8 cellular contexts compared by ENCODE assay signal in the genomic region with DNA sequence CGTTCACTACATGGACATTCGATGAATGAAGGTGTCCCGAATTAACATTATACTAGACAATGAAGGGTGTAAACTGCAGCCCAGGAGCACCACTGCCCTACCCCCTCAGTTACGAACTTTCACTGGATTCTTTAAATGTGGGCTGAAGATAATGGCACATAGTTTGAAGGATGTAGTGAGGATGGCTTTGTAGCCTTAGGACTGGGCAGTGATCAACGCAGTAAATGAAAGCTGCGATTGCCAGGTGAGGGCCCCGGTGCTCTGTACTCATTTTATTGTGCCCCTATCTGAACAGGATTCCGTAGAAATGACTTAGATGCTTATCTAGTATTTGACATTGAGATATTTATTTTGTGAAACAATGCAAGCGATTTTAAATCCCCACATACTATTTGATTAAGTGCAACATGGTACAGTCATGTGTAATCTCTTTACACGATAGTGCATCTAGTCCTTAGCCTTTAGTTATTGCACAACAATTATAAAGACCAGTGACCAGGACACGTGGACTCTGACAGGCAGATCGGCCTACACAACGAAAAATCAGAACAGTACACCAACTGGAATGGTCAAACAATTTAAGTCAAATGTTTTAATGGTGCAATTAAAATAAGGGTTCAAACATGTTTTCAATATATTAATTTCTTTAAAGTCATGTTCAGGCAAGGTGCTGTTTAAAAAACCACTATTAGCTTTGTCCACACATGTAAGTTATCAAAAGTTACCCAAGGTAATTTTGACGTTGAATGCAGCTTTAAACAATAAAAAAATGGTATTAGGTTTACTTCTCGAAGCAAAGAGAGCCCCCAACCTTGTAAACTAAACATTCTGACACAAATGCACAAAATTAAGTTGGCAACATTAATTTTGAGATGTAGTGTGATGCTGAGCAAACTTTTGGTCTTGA. TPM values are rescaled to one million over a fixed set of nuclear protein-coding genes. Genes with fewer than 3 reads are reported as not detected.
DNase-seq lines count a peak whose midpoint lies in the region; ATAC-seq, FAIRE-seq and TF ChIP-seq lines count a peak whose summit lies in the region.

No MANE protein-coding gene starts in this region.

- H3K27ac Mint-ChIP-seq in neural crest cell (ENCODE audit: unreplicated experiment), result no peak overlapping the region
- no peak overlapping the region for H3K27ac Mint-ChIP-seq in immature natural killer cell

- no peaks in the 10 kb centered on the region for H3K27me3 Mint-ChIP-seq in neural crest cell (ENCODE audit: low read depth)
- peaks cover 1 to 4% (median 4%) of the 10 kb centered on the region in 3 donors for H3K27me3 Mint-ChIP-seq in immature natural killer cell (ENCODE audit: low read depth in 3 of 3)

- H3K4me3 Mint-ChIP-seq in neural crest cell (peak overlapping the region; percentile 76), immature natural killer cell (no peak overlapping the region)

- H3K36me3 ChIP-seq in bronchial epithelial cell (ENCODE audit: control insufficient read depth, insufficient read depth, low read length), result peaks cover 2% of the 10 kb centered on the region

- H3K36me3 Mint-ChIP-seq in neural crest cell (ENCODE audit: low read depth) (peaks cover 17% of the 10 kb centered on the region), immature natural killer cell (peaks cover 5 to 19% (median 5%) of the 10 kb centered on the region in 3 donors)

- no peaks in the 10 kb centered on the region for H3K9me3 Mint-ChIP-seq in neural crest cell
- no peaks in the 10 kb centered on the region for H3K9me3 Mint-ChIP-seq in immature natural killer cell

- no peaks in the 10 kb centered on the region for H3K27me3 ChIP-seq in bronchial epithelial cell (ENCODE audit: control insufficient read depth, insufficient read depth, low read length)

- no peak for FAIRE-seq in bronchial epithelial cell (lab: Jason Lieb, UNC)

- TF ChIP-seq CTCF in bronchial epithelial cell (IDR thresholded peaks at IDR 0.05; ENCODE audit: insufficient read depth, low read length, severe bottlenecking) (no peak), neural crest cell (conservative IDR thresholded peaks at IDR 0.05) (no peak)

- H3K4me1 Mint-ChIP-seq in neural crest cell (peaks cover 18% of the 10 kb centered on the region), immature natural killer cell (peaks cover 12 to 18% of the 10 kb centered on the region in 2 donors)

- DNase-seq in ELR (ENCODE audit: low read depth) (peak; percentile 77), Kasumi-1 (lab: John Stamatoyannopoulos, UW) (peak; percentile 71 to 78), bronchial epithelial cell (ENCODE audit: low read depth) (peak; percentile 55), neural crest cell (ENCODE audit: low read depth, low spot score) (no peak), GDM1 (lab: John Stamatoyannopoulos, UW) (no peak), retina (no peak), immature natural killer cell (no peak)

- no peak for ATAC-seq in HG03095 (IDR thresholded peaks at IDR 0.05; ENCODE audit: unreplicated experiment)

- peak overlapping the region; percentile 75 for H3K4me3 ChIP-seq in bronchial epithelial cell (ENCODE audit: low read depth, low read length)

RNA-seq across cellular contexts. Expression of a gene that starts 17.4 kb away (rescaled TPM):
- total RNA-seq in bronchial epithelial cell (22.1 and 35.2 TPM in 2 replicates), neural crest cell (8.5 and 11.1 TPM in 2 replicates)
- polyA plus RNA-seq in immature natural killer cell, result 10 to 100 TPM; 30.7 to 52.9 (median 31.3) TPM

Comparison
In these comparisons a context has a peak if more than half of its experiments do, and no peak if none do; other contexts are left out.
1. DNase-seq: peak in ELR (single experiment), Kasumi-1 (2 of 2) and bronchial epithelial cell (single experiment); none in neural crest cell (single experiment), GDM1 (single experiment), retina (single experiment) and immature natural killer cell (0 of 3).